22 cellular contexts compared by ENCODE assay signal in genomic region chr2:39378968-39379367, GRCh38. TPM values are rescaled to one million over a fixed set of nuclear protein-coding genes. Genes with fewer than 3 reads are reported as not detected.
DNase-seq lines count a peak whose midpoint lies in the region; ATAC-seq, FAIRE-seq and TF ChIP-seq lines count a peak whose summit lies in the region.
"Had no signal": no experiment of that assay in that cellular context is flagged by ENCODE, and none has a peak within 500 bp of the region (broad histone marks: within the 10 kb centered on the region; RNA-seq: fewer than 3 reads in every experiment).

No MANE protein-coding gene starts in this region.

- peak overlapping the region in 1 of 7 donors; percentile 12 for H3K27ac Mint-ChIP-seq in CD4-positive, alpha-beta memory T cell
- H3K27ac Mint-ChIP-seq: GM23338; T-helper 1 cell treated with Interleukin-12 subunit alpha and Interleukin-12 subunit beta and Interleukin-4 antibody, amounts not matched to agents 30 μg/mL and 1 μg/mL, for 36 hours had no signal

- no peak for TF ChIP-seq RAD21 in SK-N-SH (IDR thresholded peaks at IDR 0.05; ENCODE audit: low read length)

- DNase-seq in AG10803 (ENCODE audit: low read depth) (peak; percentile 31), SK-N-SH (no peak), upper lobe of left lung (no peak), GDM1 (lab: John Stamatoyannopoulos, UW) (no peak)
- DNase-seq in CD4-positive, alpha-beta memory T cell = no peak
- DNase-seq: activated CD4-positive, alpha-beta T cell treated with anti-CD3 and anti-CD28 coated beads for 4 hours; activated CD8-positive, alpha-beta memory T cell treated with anti-CD3 and anti-CD28 coated beads for 24 hours; activated T-cell treated with anti-CD3 and anti-CD28 coated beads, Interleukin-2, amount 50 U/mL, for 1 hour; effector CD8-positive, alpha-beta T cell; spleen; stimulated activated CD4-positive, alpha-beta T cell treated with anti-CD3 and anti-CD28 coated beads, Interleukin-2, amount 100 ng/mL, for 48 hours had no signal

- 62% methylated on average over 1 of the region's 1 CpG for WGBS in SK-N-SH (ENCODE audit: low lambda C conversion rate)
- 41 to 57% methylated on average over 1 of the region's 1 CpG for WGBS in upper lobe of left lung, 2 donors

- TF ChIP-seq CTCF in AG10803 (conservative IDR thresholded peaks at IDR 0.05; ENCODE audit: low read length) (no peak), SK-N-SH (IDR thresholded peaks at IDR 0.05) (no peak), upper lobe of left lung (IDR thresholded peaks at IDR 0.05) (no peak)

- H3K27me3 Mint-ChIP-seq in CD4-positive, alpha-beta memory T cell = no peaks in the 10 kb centered on the region
- H3K27me3 Mint-ChIP-seq: brain, memory B cell had no signal

- POLR2A ChIA-PET in SK-N-SH (lab: Yijun Ruan, JAX) = interaction anchor here (0.7 kb wide), 1 partner anchor 264 kb away, joined by 3 read pairs; no protein-coding TSS in a partner anchor
- POLR2A ChIA-PET in CD4-positive, alpha-beta memory T cell (lab: Charles Lee; ENCODE audit: partially characterized antibody) = no interaction called here

- intact Hi-C loops in CD4-positive, alpha-beta memory T cell (cut with micrococcal nuclease) = loop anchor here (5.0 kb wide), 1 partner anchor 58 kb away; the partner anchor contains the start of gene MAP4K3

- H3K27me3 ChIP-seq in SK-N-SH (ENCODE audit: insufficient read depth) (no peaks in the 10 kb centered on the region), skeletal muscle tissue (ENCODE audit: control insufficient read depth in 3 of 3, insufficient read depth in 3 of 3, low read length in 3 of 3) (no peaks in the 10 kb centered on the region), upper lobe of left lung (no peaks in the 10 kb centered on the region)
- no peaks in the 10 kb centered on the region for H3K27me3 ChIP-seq in CD4-positive, alpha-beta memory T cell (ENCODE audit: insufficient read depth, low read length)
- H3K27me3 ChIP-seq: adrenal gland, spleen had no signal

- no peaks in the 10 kb centered on the region for H3K9me2 ChIP-seq in SK-N-SH

- no peaks in the 10 kb centered on the region for H4K20me1 ChIP-seq in SK-N-SH (ENCODE audit: insufficient read depth)

- CTCF ChIA-PET in SK-N-SH (lab: Yijun Ruan, JAX) = interaction anchor here (0.5 to 5.3 kb wide), 35 partner anchors 9 to 1102 kb away, joined by 3 to 53 read pairs (median 5); partner anchors contain the start of gene MAP4K3
- CTCF ChIA-PET in CD4-positive, alpha-beta memory T cell (lab: Charles Lee; ENCODE audit: partially characterized antibody) = interaction anchor here (1.5 to 2.4 kb wide), 2 partner anchors 13 to 353 kb away, joined by 4 to 8 read pairs; no protein-coding TSS in a partner anchor

- no peak for TF ChIP-seq EP300 in SK-N-SH (IDR thresholded peaks at IDR 0.05; ENCODE audit: borderline replicate concordance in 1 of 2, low read depth in 1 of 2, low read length in 1 of 2)
- no peak for TF ChIP-seq EP300 in upper lobe of left lung (IDR thresholded peaks at IDR 0.05)

- H3K36me3 ChIP-seq in SK-N-SH (replicated peaks in 1 of 2; ENCODE audit: control insufficient read depth in 1 of 2, insufficient read depth in 2 of 2, low read length in 1 of 2) (peaks cover 0 to 13% of the 10 kb centered on the region in 2 experiments), skeletal muscle tissue (ENCODE audit: control insufficient read depth in 3 of 3, insufficient read depth in 3 of 3, low read length in 3 of 3) (no peaks in the 10 kb centered on the region), upper lobe of left lung (peaks cover 0 to 7% (median 0%) of the 10 kb centered on the region in 4 donors)
- H3K36me3 ChIP-seq in CD4-positive, alpha-beta memory T cell (ENCODE audit: insufficient read depth, low read length) = no peaks in the 10 kb centered on the region
- H3K36me3 ChIP-seq: adrenal gland had no signal

- H3K4me1 ChIP-seq in SK-N-SH (ENCODE audit: control insufficient read depth in 1 of 2, insufficient read depth in 2 of 2, low read depth in 1 of 2, low read length in 1 of 2) (peaks cover 3 to 28% of the 10 kb centered on the region in 2 experiments), skeletal muscle tissue (ENCODE audit: control insufficient read depth in 3 of 3, insufficient read depth in 3 of 3, low read length in 3 of 3) (peaks cover 20 to 29% (median 28%) of the 10 kb centered on the region in 3 donors), upper lobe of left lung (peaks cover 15 to 29% (median 24%) of the 10 kb centered on the region in 4 donors)
- H3K4me1 ChIP-seq in CD4-positive, alpha-beta memory T cell (ENCODE audit: insufficient read depth, low read length) = no peaks in the 10 kb centered on the region

- no peak for ATAC-seq in upper lobe of left lung (ENCODE audit: low FRiP score in 2 of 2)
- no peak for ATAC-seq in HG03439 (IDR thresholded peaks at IDR 0.05; ENCODE audit: unreplicated experiment)
- ATAC-seq: GM23338 had no signal

- H3K9ac ChIP-seq in SK-N-SH (peak overlapping the region; percentile 0; the same call in 1 of the 2 replicates), skeletal muscle tissue (ENCODE audit: low read depth in 1 of 3, low read length in 3 of 3) (peak overlapping the region in 2 of 3 donors; percentile 45 to 63)

- TF ChIP-seq POLR2A in upper lobe of left lung (IDR thresholded peaks at IDR 0.05) = no peak

- H3K79me2 ChIP-seq in SK-N-SH (ENCODE audit: insufficient read depth) = peaks cover 73% of the 10 kb centered on the region

- H3K9me3 ChIP-seq in SK-N-SH = 0 out of 2 replicates have a peak, but pooled peaks cover 2% of the 10 kb centered on the region
- H3K9me3 ChIP-seq in skeletal muscle tissue (ENCODE audit: control insufficient read depth in 3 of 3, low read length in 3 of 3) = no peaks in the 10 kb centered on the region
- H3K9me3 ChIP-seq in upper lobe of left lung = no peaks in the 10 kb centered on the region
- no peaks in the 10 kb centered on the region for H3K9me3 ChIP-seq in CD4-positive, alpha-beta memory T cell (ENCODE audit: control insufficient read depth in 1 of 2, low read length in 2 of 2)
- H3K9me3 ChIP-seq: adrenal gland had no signal

- FAIRE-seq in islet of Langerhans (lab: Jason Lieb, UNC) = peak; percentile 36

- H3K4me3 Mint-ChIP-seq in CD4-positive, alpha-beta memory T cell = no peak overlapping the region
- H3K4me3 Mint-ChIP-seq: CD14-positive monocyte; GM23338; memory B cell; T-helper 1 cell treated with Interleukin-12 subunit alpha and Interleukin-12 subunit beta and Interleukin-4 antibody, amounts not matched to agents 30 μg/mL and 1 μg/mL, for 36 hours had no signal

- H3K9me3 Mint-ChIP-seq in CD4-positive, alpha-beta memory T cell = peaks cover 0 to 5% (median 0%) of the 10 kb centered on the region in 8 donors

- H3K4me1 Mint-ChIP-seq in CD4-positive, alpha-beta memory T cell = peaks cover 4 to 16% (median 14%) of the 10 kb centered on the region in 4 donors

- H3K4me2 ChIP-seq in SK-N-SH = no peak overlapping the region
- H3K4me2 ChIP-seq: GM23338 had no signal

- H3K27ac ChIP-seq in SK-N-SH (ENCODE audit: low read depth in 2 of 2, low read length in 1 of 2) (peak overlapping the region in 1 of 2 experiments; percentile 49; a peak in 2 of 4 replicates), skeletal muscle tissue (ENCODE audit: low read depth, low read length) (peak overlapping the region; percentile 87), upper lobe of left lung (no peak overlapping the region)
- no peak overlapping the region for H3K27ac ChIP-seq in CD4-positive, alpha-beta memory T cell (ENCODE audit: low read depth, low read length)
- H3K27ac ChIP-seq: HL-60 had no signal

- H3K36me3 Mint-ChIP-seq in CD4-positive, alpha-beta memory T cell = peaks cover 9 to 15% of the 10 kb centered on the region in 2 donors

- peaks cover 7% of the 10 kb centered on the region for H3F3A ChIP-seq in SK-N-SH (replicated peaks; ENCODE audit: insufficient read depth)

- no peak overlapping the region for H2AFZ ChIP-seq in SK-N-SH (ENCODE audit: low read depth)
- H2AFZ ChIP-seq: GM23338 had no signal

- H3K4me3 ChIP-seq in AG10803 (ENCODE audit: low read length) (no peak overlapping the region), SK-N-SH (ENCODE audit: low read depth in 2 of 2, low read length in 1 of 2) (no peak overlapping the region), skeletal muscle tissue (ENCODE audit: low read length in 3 of 3) (no peak overlapping the region), upper lobe of left lung (no peak overlapping the region)
- H3K4me3 ChIP-seq in CD4-positive, alpha-beta memory T cell (ENCODE audit: low read length in 2 of 2) = no peak overlapping the region
- H3K4me3 ChIP-seq: adrenal gland, GM12878, GM23338, spleen had no signal

TF ChIP-seq in SK-N-SH, 30 proteins besides CTCF, POLR2A, EP300 and RAD21 (continues in another document):
- TF ChIP-seq, protein P1, sequence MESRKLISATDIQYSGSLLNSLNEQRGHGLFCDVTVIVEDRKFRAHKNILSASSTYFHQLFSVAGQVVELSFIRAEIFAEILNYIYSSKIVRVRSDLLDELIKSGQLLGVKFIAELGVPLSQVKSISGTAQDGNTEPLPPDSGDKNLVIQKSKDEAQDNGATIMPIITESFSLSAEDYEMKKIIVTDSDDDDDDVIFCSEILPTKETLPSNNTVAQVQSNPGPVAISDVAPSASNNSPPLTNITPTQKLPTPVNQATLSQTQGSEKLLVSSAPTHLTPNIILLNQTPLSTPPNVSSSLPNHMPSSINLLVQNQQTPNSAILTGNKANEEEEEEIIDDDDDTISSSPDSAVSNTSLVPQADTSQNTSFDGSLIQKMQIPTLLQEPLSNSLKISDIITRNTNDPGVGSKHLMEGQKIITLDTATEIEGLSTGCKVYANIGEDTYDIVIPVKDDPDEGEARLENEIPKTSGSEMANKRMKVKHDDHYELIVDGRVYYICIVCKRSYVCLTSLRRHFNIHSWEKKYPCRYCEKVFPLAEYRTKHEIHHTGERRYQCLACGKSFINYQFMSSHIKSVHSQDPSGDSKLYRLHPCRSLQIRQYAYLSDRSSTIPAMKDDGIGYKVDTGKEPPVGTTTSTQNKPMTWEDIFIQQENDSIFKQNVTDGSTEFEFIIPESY (IDR thresholded peaks at IDR 0.05; ENCODE audit: borderline replicate concordance, low read depth) = no peak
- TF ChIP-seq POLR2AphosphoS5 (IDR thresholded peaks at IDR 0.05; ENCODE audit: low read depth, low read length) (no peak), TEAD4 (IDR thresholded peaks at IDR 0.05; ENCODE audit: borderline replicate concordance, insufficient read depth) (no peak), USF2 (IDR thresholded peaks at IDR 0.05; ENCODE audit: borderline replicate concordance, low read depth, low read length) (no peak)

RNA-seq across cellular contexts. Expression of gene MAP4K3, which starts 58.1 kb away (rescaled TPM):
- 8.8 and 11.1 TPM in 2 replicates for polyA plus RNA-seq in SK-N-SH (2012; rRNA removed)
- 12.0 and 14.6 TPM in 2 replicates for polyA plus RNA-seq in SK-N-SH (2012; cell fraction: cytosol; rRNA removed)
- 8.6 and 21.1 TPM in 2 replicates for polyA plus RNA-seq in SK-N-SH (2012; cell fraction: nucleus; rRNA removed)
- total RNA-seq in skeletal muscle tissue (59.5 TPM), upper lobe of left lung (10 to 100 TPM; 29.8 to 83.6 (median 51.1) TPM)
- total RNA-seq in CD4-positive, alpha-beta memory T cell = 10 to 100 TPM; 16.1 to 18.1 TPM
- polyA plus RNA-seq in CD4-positive, alpha-beta memory T cell = 1 to 10 TPM; 1.7 to 2.6 TPM
